Comparison of ENCODE assay signal across 8 cellular contexts in genomic region chr20:46088409-46089075, GRCh38. TPM values are rescaled to one million over a fixed set of nuclear protein-coding genes. Genes with fewer than 3 reads are reported as not detected.
DNase-seq lines count a peak whose midpoint lies in the region; ATAC-seq, FAIRE-seq and TF ChIP-seq lines count a peak whose summit lies in the region.

No MANE protein-coding gene starts in this region.

- in situ Hi-C loops in HAP-1 (cut with MboI; ENCODE audit: low sequenced_read_pairs), result no loop called here

- ATAC-seq in activated T-helper 17 cell treated with anti-CD3 and anti-CD28 coated beads, Interleukin-2, amount 50 U/mL, for 72 hours (replicated peaks), result no peak
- ATAC-seq in HG02973 (IDR thresholded peaks at IDR 0.05; ENCODE audit: unreplicated experiment), result no peak
- ATAC-seq in HG03159 (IDR thresholded peaks at IDR 0.05; ENCODE audit: unreplicated experiment), result no peak

- H3K36me3 Mint-ChIP-seq in activated T-helper 17 cell treated with anti-CD3 and anti-CD28 coated beads, Interleukin-2, amount 50 U/mL, for 72 hours (ENCODE audit: low read depth), result peaks cover 27% of the 10 kb centered on the region

- peaks cover 31% of the 10 kb centered on the region for H3K4me1 Mint-ChIP-seq in activated T-helper 17 cell treated with anti-CD3 and anti-CD28 coated beads, Interleukin-2, amount 50 U/mL, for 72 hours

- peaks cover 2% of the 10 kb centered on the region; the same call in 1 of the 2 replicates for H3K36me3 ChIP-seq in HAP-1 (replicated peaks)
- H3K36me3 ChIP-seq in iPS DF 6.9 (ENCODE audit: control insufficient read depth, insufficient read depth, low read length), result no peaks in the 10 kb centered on the region
- H3K36me3 ChIP-seq in small intestine (ENCODE audit: control insufficient read depth in 2 of 2, insufficient read depth in 2 of 2, low read length in 2 of 2), result no peaks in the 10 kb centered on the region

- no peaks in the 10 kb centered on the region for H3K9me3 ChIP-seq in HAP-1
- no peaks in the 10 kb centered on the region for H3K9me3 ChIP-seq in iPS DF 6.9 (ENCODE audit: control insufficient read depth, insufficient read depth, low read length)
- no peaks in the 10 kb centered on the region for H3K9me3 ChIP-seq in small intestine (ENCODE audit: control insufficient read depth, low read depth)

- peak overlapping the region; percentile 94 for H3K27ac Mint-ChIP-seq in activated T-helper 17 cell treated with anti-CD3 and anti-CD28 coated beads, Interleukin-2, amount 50 U/mL, for 72 hours

- H3K27me3 Mint-ChIP-seq in activated T-helper 17 cell treated with anti-CD3 and anti-CD28 coated beads, Interleukin-2, amount 50 U/mL, for 72 hours, result no peaks in the 10 kb centered on the region

- H3K27ac ChIP-seq in iPS DF 6.9 (ENCODE audit: low read length) (no peak overlapping the region), small intestine (ENCODE audit: low read depth in 1 of 2, low read length in 1 of 2) (peak overlapping the region in 1 of 2 donors; percentile 54)

- H3K4me3 ChIP-seq in AG09309 (ENCODE audit: control insufficient read depth, low read depth, low read length) (peak overlapping the region; percentile 64), HAP-1 (peak overlapping the region; percentile 75), iPS DF 6.9 (ENCODE audit: low read length) (peak overlapping the region; percentile 86), small intestine (ENCODE audit: low read depth in 1 of 2, low read length in 2 of 2) (peak overlapping the region; percentile 71 to 91)

- peaks cover 27% of the 10 kb centered on the region for H3K4me1 ChIP-seq in HAP-1
- no peaks in the 10 kb centered on the region for H3K4me1 ChIP-seq in iPS DF 6.9 (ENCODE audit: control insufficient read depth, insufficient read depth, low read length)
- peaks cover 2 to 22% of the 10 kb centered on the region in 2 donors for H3K4me1 ChIP-seq in small intestine (ENCODE audit: control insufficient read depth in 2 of 2, insufficient read depth in 1 of 2, low read depth in 1 of 2, low read length in 1 of 2)

- DNase-seq in AG09309 (ENCODE audit: low read depth), result no peak
- peak; percentile 34 to 65 for DNase-seq in HAP-1 (ENCODE audit: low spot score in 2 of 2)
- DNase-seq in iPS DF 6.9 (ENCODE audit: low read depth, low spot score), result no peak
- DNase-seq in small intestine, result no peak
- no peak for DNase-seq in activated gamma-delta T cell treated with Interleukin-2 at 50 U/mL for 16 hours

- H3K27me3 ChIP-seq in HAP-1 (ENCODE audit: low read depth), result no peaks in the 10 kb centered on the region
- H3K27me3 ChIP-seq in iPS DF 6.9 (ENCODE audit: control insufficient read depth, insufficient read depth, low read length), result no peaks in the 10 kb centered on the region
- no peaks in the 10 kb centered on the region for H3K27me3 ChIP-seq in small intestine (ENCODE audit: control insufficient read depth in 2 of 2, insufficient read depth in 2 of 2, low read length in 2 of 2)

- no peaks in the 10 kb centered on the region for H3K9me3 Mint-ChIP-seq in activated T-helper 17 cell treated with anti-CD3 and anti-CD28 coated beads, Interleukin-2, amount 50 U/mL, for 72 hours

- H3K4me3 Mint-ChIP-seq in activated T-helper 17 cell treated with anti-CD3 and anti-CD28 coated beads, Interleukin-2, amount 50 U/mL, for 72 hours, result peak overlapping the region; percentile 87

- TF ChIP-seq CTCF in AG09309 (IDR thresholded peaks at IDR 0.05; ENCODE audit: control insufficient read depth, insufficient read depth, low read depth, low read length, missing control alignments), result no peak

- no CpG with 5 or more reads among the region's 10 CpGs for WGBS in iPS DF 6.9 (ENCODE audit: insufficient coverage, insufficient read length)
- 4 to 7% (median 7%) methylated on average over 10 of the region's 10 CpGs for WGBS in small intestine, 3 donors

- FAIRE-seq in small intestine (lab: Jason Lieb, UNC), result no peak

RNA-seq across cellular contexts. Expression of gene NCOA5, which starts 1.2 kb away (rescaled TPM):
- 10 to 100 TPM; 16.4 to 31.6 TPM for total RNA-seq in activated T-helper 17 cell treated with anti-CD3 and anti-CD28 coated beads, Interleukin-2, amount 50 U/mL, for 72 hours
- 10 to 100 TPM; 13.2 to 16.2 (median 13.2) TPM for polyA plus RNA-seq in small intestine

RNA-seq across cellular contexts. Expression of gene CD40, which starts 29.6 kb away (rescaled TPM):
- total RNA-seq in activated T-helper 17 cell treated with anti-CD3 and anti-CD28 coated beads, Interleukin-2, amount 50 U/mL, for 72 hours, result 1 to 10 TPM; 1.5 to 7.8 TPM
- polyA plus RNA-seq in small intestine, result 10 to 100 TPM in 2 of 3 donors, 1 to 10 TPM in 1; 2.0 to 14.5 (median 11.1) TPM

RNA-seq across cellular contexts. Expression of gene SLC12A5, which starts 59.5 kb away (rescaled TPM):
- under 1 TPM in 1 of 2 donors, not detected in 1; 0.61 TPM for total RNA-seq in activated T-helper 17 cell treated with anti-CD3 and anti-CD28 coated beads, Interleukin-2, amount 50 U/mL, for 72 hours
- 1 to 10 TPM in 1 of 3 donors, not detected in 2; 4.6 TPM for polyA plus RNA-seq in small intestine

Comparison
In these comparisons a context has a peak if more than half of its experiments do, and no peak if none do; other contexts are left out.
1. DNase-seq: peak in HAP-1 (2 of 2); none in AG09309 (single experiment), iPS DF 6.9 (single experiment), small intestine (single experiment) and activated gamma-delta T cell treated with Interleukin-2 at 50 U/mL for 16 hours (single experiment).
2. Peak in every context shown above with its lines, with median percentiles within 50 percentile points of each other: H3K4me3 ChIP-seq.